In the genomic region with DNA sequence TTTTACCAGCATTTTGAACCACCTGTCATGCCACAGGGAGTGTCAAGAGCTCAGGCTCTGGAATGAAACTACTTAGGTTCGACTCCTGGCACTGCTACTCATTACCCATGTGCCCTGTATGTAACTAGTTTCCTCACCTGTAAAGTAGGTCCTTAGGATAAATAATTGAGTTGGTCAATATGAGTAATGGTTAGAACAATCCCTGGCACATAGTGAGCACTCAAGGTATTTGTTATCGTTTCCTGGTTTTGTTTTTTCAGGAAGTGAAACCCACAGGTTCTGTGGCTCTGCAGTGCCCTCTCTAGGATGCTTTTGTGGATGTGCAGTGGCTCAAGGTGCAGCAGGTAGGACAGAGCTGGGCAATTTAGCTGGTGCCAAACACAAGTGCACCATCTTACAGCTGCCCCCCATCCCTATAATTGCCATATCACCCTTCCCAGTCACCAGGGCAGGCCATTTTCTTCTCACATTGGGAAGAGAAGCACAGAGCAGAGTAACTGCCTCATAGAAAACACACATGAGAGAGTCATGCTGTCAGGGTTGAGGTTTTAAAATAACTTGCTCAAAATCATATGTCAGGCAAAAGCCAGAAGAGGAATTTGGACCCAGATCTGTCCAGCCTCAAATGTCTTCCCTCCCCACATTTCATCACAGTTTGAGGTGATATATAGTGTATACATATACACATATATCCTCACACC, we compare ENCODE assay signal across 8 cellular contexts.
DNase-seq lines count a peak whose midpoint lies in the region; ATAC-seq lines count a peak whose summit lies in the region.

No MANE protein-coding gene starts in this region.

- CTCF ChIA-PET in activated CD8-positive, alpha-beta T cell treated with anti-CD3 and anti-CD28 coated beads, Interleukin-2, amount 10 ng/mL, durations not matched to agents 7 days and 5 days (lab: Charles Lee): interaction anchor here (0.6 to 3.2 kb wide), 18 partner anchors 11 to 375 kb away, joined by 3 to 20 read pairs (median 4); partner anchors contain the start of gene PCED1B
- CTCF ChIA-PET in naive thymus-derived CD4-positive, alpha-beta T cell (lab: Charles Lee): interaction anchor here (0.6 to 4.6 kb wide), 10 partner anchors 13 to 1291 kb away, joined by 3 to 34 read pairs (median 4); no protein-coding TSS in a partner anchor

- intact Hi-C loops in activated CD4-positive, alpha-beta T cell treated with anti-CD3 and anti-CD28 coated beads, Interleukin-2, amount 10 ng/mL, durations not matched to agents 24 days and 14 days (cut with micrococcal nuclease): no loop called here
- intact Hi-C loops in naive thymus-derived CD4-positive, alpha-beta T cell (cut with micrococcal nuclease): loop anchor here in 1 of 2 donors (1.0 to 5.0 kb wide), 4 partner anchors 101 to 376 kb away; partner anchors contain the start of genes AMIGO2 and PCED1B

- H3K9me3 Mint-ChIP-seq in activated CD4-positive, alpha-beta T cell treated with anti-CD3 and anti-CD28 coated beads, Interleukin-2, amount 10 ng/mL, durations not matched to agents 24 days and 14 days: peaks cover 10% of the 10 kb centered on the region
- no peaks in the 10 kb centered on the region for H3K9me3 Mint-ChIP-seq in IgD-negative memory B cell
- no peaks in the 10 kb centered on the region for H3K9me3 Mint-ChIP-seq in activated CD8-positive, alpha-beta T cell treated with anti-CD3 and anti-CD28 coated beads, Interleukin-2, amount 10 ng/mL, durations not matched to agents 7 days and 5 days (ENCODE audit: insufficient read depth)
- peaks cover 0 to 2% (median 0%) of the 10 kb centered on the region in 11 donors for H3K9me3 Mint-ChIP-seq in naive thymus-derived CD4-positive, alpha-beta T cell

- POLR2A ChIA-PET in activated CD8-positive, alpha-beta T cell treated with anti-CD3 and anti-CD28 coated beads, Interleukin-2, amount 10 ng/mL, durations not matched to agents 7 days and 5 days (lab: Charles Lee): interaction anchor here (1.0 kb wide), 1 partner anchor 199 kb away, joined by 3 read pairs; no protein-coding TSS in a partner anchor
- POLR2A ChIA-PET in naive thymus-derived CD4-positive, alpha-beta T cell (lab: Charles Lee): interaction anchor here (0.5 to 1.3 kb wide), 6 partner anchors 10 to 195 kb away, joined by 3 to 4 read pairs (median 3); no protein-coding TSS in a partner anchor

- DNase-seq in activated CD4-positive, alpha-beta T cell treated with anti-CD3 and anti-CD28 coated beads, Interleukin-2, amount 10 ng/mL, durations not matched to agents 24 days and 14 days: peak; percentile 81
- DNase-seq in activated CD4-positive, alpha-beta T cell treated with anti-CD3 and anti-CD28 coated beads, Interleukin-2, amount 50 U/mL, for 4 hours: no peak
- DNase-seq in activated CD8-positive, alpha-beta T cell treated with anti-CD3 and anti-CD28 coated beads, Interleukin-2, amount 10 ng/mL, durations not matched to agents 7 days and 5 days: peak; percentile 67
- peak in 5 of 9 donors; percentile 22 to 55 (median 42) for DNase-seq in naive thymus-derived CD4-positive, alpha-beta T cell
- DNase-seq in NK-92 treated with Interleukin-12 subunit alpha and Interleukin-12 subunit beta, amount 100 ng/mL, for 24 hours (lab: John Stamatoyannopoulos, UW): no peak
- DNase-seq in NCI-H128 (lab: John Stamatoyannopoulos, UW; ENCODE audit: unreplicated experiment): no peak

- H3K36me3 ChIP-seq in naive thymus-derived CD4-positive, alpha-beta T cell (ENCODE audit: control insufficient read depth in 2 of 3, insufficient read depth in 3 of 3, low read length in 3 of 3): no peaks in the 10 kb centered on the region

- peaks cover 43% of the 10 kb centered on the region for H3K4me1 Mint-ChIP-seq in activated CD4-positive, alpha-beta T cell treated with anti-CD3 and anti-CD28 coated beads, Interleukin-2, amount 10 ng/mL, durations not matched to agents 24 days and 14 days
- peaks cover 14 to 22% (median 20%) of the 10 kb centered on the region in 3 donors for H3K4me1 Mint-ChIP-seq in IgD-negative memory B cell
- peaks cover 49% of the 10 kb centered on the region for H3K4me1 Mint-ChIP-seq in activated CD8-positive, alpha-beta T cell treated with anti-CD3 and anti-CD28 coated beads, Interleukin-2, amount 10 ng/mL, durations not matched to agents 7 days and 5 days (ENCODE audit: low read depth)
- peaks cover 36 to 89% (median 76%) of the 10 kb centered on the region in 7 donors for H3K4me1 Mint-ChIP-seq in naive thymus-derived CD4-positive, alpha-beta T cell

- peaks cover 7% of the 10 kb centered on the region for H3K36me3 Mint-ChIP-seq in activated CD4-positive, alpha-beta T cell treated with anti-CD3 and anti-CD28 coated beads, Interleukin-2, amount 10 ng/mL, durations not matched to agents 24 days and 14 days (ENCODE audit: low read depth)
- H3K36me3 Mint-ChIP-seq in IgD-negative memory B cell: no peaks in the 10 kb centered on the region
- H3K36me3 Mint-ChIP-seq in activated CD8-positive, alpha-beta T cell treated with anti-CD3 and anti-CD28 coated beads, Interleukin-2, amount 10 ng/mL, durations not matched to agents 7 days and 5 days (ENCODE audit: low read depth): peaks cover 3% of the 10 kb centered on the region
- peaks cover 0 to 13% (median 0%) of the 10 kb centered on the region in 5 donors for H3K36me3 Mint-ChIP-seq in naive thymus-derived CD4-positive, alpha-beta T cell

- H3K27me3 ChIP-seq in naive thymus-derived CD4-positive, alpha-beta T cell (ENCODE audit: control insufficient read depth in 2 of 2, insufficient read depth in 2 of 2, low read length in 2 of 2): no peaks in the 10 kb centered on the region

- no peak overlapping the region for H3K27ac Mint-ChIP-seq in activated CD4-positive, alpha-beta T cell treated with anti-CD3 and anti-CD28 coated beads, Interleukin-2, amount 10 ng/mL, durations not matched to agents 24 days and 14 days
- peak overlapping the region in 2 of 3 donors; percentile 5 to 28 for H3K27ac Mint-ChIP-seq in IgD-negative memory B cell
- H3K27ac Mint-ChIP-seq in activated CD8-positive, alpha-beta T cell treated with anti-CD3 and anti-CD28 coated beads, Interleukin-2, amount 10 ng/mL, durations not matched to agents 7 days and 5 days: peak overlapping the region; percentile 73
- H3K27ac Mint-ChIP-seq in naive thymus-derived CD4-positive, alpha-beta T cell: peak overlapping the region; percentile 22 to 91 (median 83)

- H3K4me3 Mint-ChIP-seq in activated CD4-positive, alpha-beta T cell treated with anti-CD3 and anti-CD28 coated beads, Interleukin-2, amount 10 ng/mL, durations not matched to agents 24 days and 14 days: no peak overlapping the region
- peak overlapping the region in 1 of 4 donors; percentile 33 for H3K4me3 Mint-ChIP-seq in IgD-negative memory B cell
- H3K4me3 Mint-ChIP-seq in activated CD8-positive, alpha-beta T cell treated with anti-CD3 and anti-CD28 coated beads, Interleukin-2, amount 10 ng/mL, durations not matched to agents 7 days and 5 days: no peak overlapping the region
- peak overlapping the region in 7 of 10 donors; percentile 19 to 66 (median 49) for H3K4me3 Mint-ChIP-seq in naive thymus-derived CD4-positive, alpha-beta T cell

- ATAC-seq in GM21723 (IDR thresholded peaks at IDR 0.05; ENCODE audit: unreplicated experiment): peak; percentile 97
- ATAC-seq in activated CD8-positive, alpha-beta T cell treated with anti-CD3 and anti-CD28 coated beads, Interleukin-2, amount 10 ng/mL, durations not matched to agents 7 days and 5 days: peak; percentile 80
- ATAC-seq in naive thymus-derived CD4-positive, alpha-beta T cell: peak; percentile 71

- no peaks in the 10 kb centered on the region for H3K27me3 Mint-ChIP-seq in activated CD4-positive, alpha-beta T cell treated with anti-CD3 and anti-CD28 coated beads, Interleukin-2, amount 10 ng/mL, durations not matched to agents 24 days and 14 days
- H3K27me3 Mint-ChIP-seq in IgD-negative memory B cell: no peaks in the 10 kb centered on the region
- H3K27me3 Mint-ChIP-seq in activated CD8-positive, alpha-beta T cell treated with anti-CD3 and anti-CD28 coated beads, Interleukin-2, amount 10 ng/mL, durations not matched to agents 7 days and 5 days (ENCODE audit: low read depth): no peaks in the 10 kb centered on the region
- no peaks in the 10 kb centered on the region for H3K27me3 Mint-ChIP-seq in naive thymus-derived CD4-positive, alpha-beta T cell

- peak overlapping the region; percentile 3 for H3K27ac ChIP-seq in naive thymus-derived CD4-positive, alpha-beta T cell (ENCODE audit: low read depth, low read length)

- no peaks in the 10 kb centered on the region for H3K9me3 ChIP-seq in naive thymus-derived CD4-positive, alpha-beta T cell (ENCODE audit: control insufficient read depth in 2 of 3, low read length in 3 of 3)

- no peak overlapping the region for H3K4me3 ChIP-seq in naive thymus-derived CD4-positive, alpha-beta T cell (ENCODE audit: low read length)

- H3K4me1 ChIP-seq in naive thymus-derived CD4-positive, alpha-beta T cell (ENCODE audit: control insufficient read depth in 2 of 2, insufficient read depth in 2 of 2, low read length in 2 of 2): peaks cover 13 to 65% of the 10 kb centered on the region in 2 donors

Comparison
In these comparisons a context has a peak if more than half of its experiments do, and no peak if none do; other contexts are left out.
1. DNase-seq: peak in activated CD4-positive, alpha-beta T cell treated with anti-CD3 and anti-CD28 coated beads, Interleukin-2, amount 10 ng/mL, durations not matched to agents 24 days and 14 days (single experiment), activated CD8-positive, alpha-beta T cell treated with anti-CD3 and anti-CD28 coated beads, Interleukin-2, amount 10 ng/mL, durations not matched to agents 7 days and 5 days (single experiment) and naive thymus-derived CD4-positive, alpha-beta T cell (5 of 9); none in activated CD4-positive, alpha-beta T cell treated with anti-CD3 and anti-CD28 coated beads, Interleukin-2, amount 50 U/mL, for 4 hours (0 of 2), NK-92 treated with Interleukin-12 subunit alpha and Interleukin-12 subunit beta, amount 100 ng/mL, for 24 hours (single experiment) and NCI-H128 (single experiment).
2. H3K4me3 Mint-ChIP-seq: peak in naive thymus-derived CD4-positive, alpha-beta T cell (7 of 10); none in activated CD4-positive, alpha-beta T cell treated with anti-CD3 and anti-CD28 coated beads, Interleukin-2, amount 10 ng/mL, durations not matched to agents 24 days and 14 days (single experiment) and activated CD8-positive, alpha-beta T cell treated with anti-CD3 and anti-CD28 coated beads, Interleukin-2, amount 10 ng/mL, durations not matched to agents 7 days and 5 days (single experiment).
3. Peak in every context shown above with its lines, with median percentiles within 50 percentile points of each other: ATAC-seq.